1 cellular context compared by ENCODE assay signal in the genomic region with DNA sequence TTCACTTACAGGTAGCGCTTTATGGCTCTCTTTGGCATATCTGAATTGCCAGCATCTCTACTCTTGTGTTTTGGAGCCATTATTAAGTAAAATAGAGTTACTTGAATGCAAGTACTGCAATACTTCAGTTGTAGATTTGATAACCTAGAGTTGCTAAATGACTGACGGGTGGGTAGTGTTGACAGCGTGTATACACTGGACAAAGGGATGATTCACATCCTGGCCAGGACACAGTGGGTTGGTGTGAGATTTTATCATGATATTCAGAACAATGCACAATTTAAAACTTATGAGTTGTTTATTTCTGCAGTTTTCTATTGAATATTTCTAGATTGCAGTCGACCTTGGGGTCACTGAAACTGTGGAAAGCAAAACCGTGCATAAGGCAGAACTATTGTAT.
A peak's percentile ranks its signal among the peaks of the same experiment; 100 is the strongest.
TF ChIP-seq lines count a peak whose summit lies in the region.

No MANE protein-coding gene starts in this region.

TF ChIP-seq in K562, 482 proteins besides CTCF, POLR2A, EP300 and RAD21 (continued from another document):
- no peak for TF ChIP-seq PBX2 (CRISPR knock-in tag; IDR thresholded peaks at IDR 0.05; ENCODE audit: low read depth)
- peak; percentile 56; the same call in 1 of the 2 replicates for TF ChIP-seq PBX2 (tag; conservative IDR thresholded peaks at IDR 0.05; ENCODE audit: low read depth)
- no peak for TF ChIP-seq ZNF217 (CRISPR knock-in tag; IDR thresholded peaks at IDR 0.05)
- TF ChIP-seq ZNF668 (CRISPR knock-in tag; IDR thresholded peaks at IDR 0.05): no peak
- peak; percentile 87 for TF ChIP-seq SOX6 (IDR thresholded peaks at IDR 0.05)
- TF ChIP-seq ELF1 (tag; IDR thresholded peaks at IDR 0.05): no peak
- 0 out of 2 replicates have a peak, but pooled peaks have one; percentile 22 for TF ChIP-seq SMARCE1 (IDR thresholded peaks at IDR 0.05)
- no peak for TF ChIP-seq ZBTB49 (CRISPR knock-in tag; IDR thresholded peaks at IDR 0.05; ENCODE audit: borderline replicate concordance)
- TF ChIP-seq, protein P1, sequence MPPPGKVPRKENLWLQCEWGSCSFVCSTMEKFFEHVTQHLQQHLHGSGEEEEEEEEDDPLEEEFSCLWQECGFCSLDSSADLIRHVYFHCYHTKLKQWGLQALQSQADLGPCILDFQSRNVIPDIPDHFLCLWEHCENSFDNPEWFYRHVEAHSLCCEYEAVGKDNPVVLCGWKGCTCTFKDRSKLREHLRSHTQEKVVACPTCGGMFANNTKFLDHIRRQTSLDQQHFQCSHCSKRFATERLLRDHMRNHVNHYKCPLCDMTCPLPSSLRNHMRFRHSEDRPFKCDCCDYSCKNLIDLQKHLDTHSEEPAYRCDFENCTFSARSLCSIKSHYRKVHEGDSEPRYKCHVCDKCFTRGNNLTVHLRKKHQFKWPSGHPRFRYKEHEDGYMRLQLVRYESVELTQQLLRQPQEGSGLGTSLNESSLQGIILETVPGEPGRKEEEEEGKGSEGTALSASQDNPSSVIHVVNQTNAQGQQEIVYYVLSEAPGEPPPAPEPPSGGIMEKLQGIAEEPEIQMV (tag; conservative IDR thresholded peaks at IDR 0.05; ENCODE audit: low read depth): no peak
- no peak for TF ChIP-seq NCOA2 (IDR thresholded peaks at IDR 0.05; ENCODE audit: partially characterized antibody in 2 of 2)
- TF ChIP-seq FOSL1 (tag; conservative IDR thresholded peaks at IDR 0.05): peak; percentile 65
- TF ChIP-seq ARID1B (IDR thresholded peaks at IDR 0.05): 0 out of 2 replicates have a peak, but pooled peaks have one; percentile 11
